Comparison of ENCODE assay signal across 1 cellular context in genomic region chr20:4947817-4948559, GRCh38.
TF ChIP-seq lines count a peak whose summit lies in the region.

No MANE protein-coding gene starts in this region.

TF ChIP-seq in HEK293, 187 proteins besides CTCF, POLR2A, EP300 and RAD21 (continued from another document):
- TF ChIP-seq ZBTB6 (tag by site-specific recombination; IDR thresholded peaks at IDR 0.05) = no peak
- TF ChIP-seq ZNF658 (tag by site-specific recombination; IDR thresholded peaks at IDR 0.05) = no peak
- TF ChIP-seq ZNF629 (tag by site-specific recombination; IDR thresholded peaks at IDR 0.05) = no peak
- TF ChIP-seq ZNF274 (IDR thresholded peaks at IDR 0.05; ENCODE audit: low read length) = no peak
- no peak for TF ChIP-seq ZNF274 (tag by site-specific recombination; IDR thresholded peaks at IDR 0.05; ENCODE audit: borderline replicate concordance)
- no peak for TF ChIP-seq ZNF266 (tag by site-specific recombination; IDR thresholded peaks at IDR 0.05; ENCODE audit: low read depth)
- peak; percentile 53; the same call in 1 of the 2 replicates for TF ChIP-seq ZIC2 (tag by site-specific recombination; IDR thresholded peaks at IDR 0.05)
